Comparison of ENCODE assay signal across 1 cellular context in the genomic region with DNA sequence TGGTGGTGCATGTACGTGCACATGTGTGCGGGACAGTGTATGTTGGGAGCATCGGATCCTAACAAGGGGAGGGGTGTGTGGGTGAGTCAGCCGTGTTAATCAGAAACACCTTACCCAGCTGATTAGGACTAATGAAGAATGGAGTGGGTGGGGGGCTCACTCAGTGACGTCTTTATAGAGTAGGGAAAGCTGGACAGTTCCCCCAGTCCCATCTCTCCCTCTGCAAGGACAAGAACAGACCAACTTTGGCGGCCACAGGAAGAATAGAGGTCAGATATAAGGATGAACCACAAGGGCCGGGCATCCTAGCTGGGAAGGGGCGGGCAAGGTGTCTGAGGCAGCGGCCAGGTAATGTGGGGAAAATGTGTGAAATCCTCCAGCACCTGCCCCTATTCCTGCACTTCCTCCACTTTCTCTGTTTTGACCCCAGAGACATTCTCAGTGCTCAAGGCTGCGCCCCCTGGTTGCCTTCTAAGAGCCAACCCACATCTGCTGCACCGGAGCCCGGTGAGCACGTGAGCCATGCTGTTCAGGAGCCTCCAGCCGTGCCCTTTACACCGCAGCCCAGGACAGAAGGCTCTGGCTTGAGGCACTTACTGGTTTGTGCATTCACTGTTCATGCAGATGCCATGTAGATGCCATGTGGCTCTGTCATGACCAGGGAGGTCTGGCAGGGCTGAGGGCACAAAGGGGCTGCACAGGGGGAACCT.
TF ChIP-seq lines count a peak whose summit lies in the region.

No MANE protein-coding gene starts in this region.

TF ChIP-seq in HEK293, 187 proteins besides CTCF, POLR2A, EP300 and RAD21 (continued from another document):
- TF ChIP-seq, protein P1, sequence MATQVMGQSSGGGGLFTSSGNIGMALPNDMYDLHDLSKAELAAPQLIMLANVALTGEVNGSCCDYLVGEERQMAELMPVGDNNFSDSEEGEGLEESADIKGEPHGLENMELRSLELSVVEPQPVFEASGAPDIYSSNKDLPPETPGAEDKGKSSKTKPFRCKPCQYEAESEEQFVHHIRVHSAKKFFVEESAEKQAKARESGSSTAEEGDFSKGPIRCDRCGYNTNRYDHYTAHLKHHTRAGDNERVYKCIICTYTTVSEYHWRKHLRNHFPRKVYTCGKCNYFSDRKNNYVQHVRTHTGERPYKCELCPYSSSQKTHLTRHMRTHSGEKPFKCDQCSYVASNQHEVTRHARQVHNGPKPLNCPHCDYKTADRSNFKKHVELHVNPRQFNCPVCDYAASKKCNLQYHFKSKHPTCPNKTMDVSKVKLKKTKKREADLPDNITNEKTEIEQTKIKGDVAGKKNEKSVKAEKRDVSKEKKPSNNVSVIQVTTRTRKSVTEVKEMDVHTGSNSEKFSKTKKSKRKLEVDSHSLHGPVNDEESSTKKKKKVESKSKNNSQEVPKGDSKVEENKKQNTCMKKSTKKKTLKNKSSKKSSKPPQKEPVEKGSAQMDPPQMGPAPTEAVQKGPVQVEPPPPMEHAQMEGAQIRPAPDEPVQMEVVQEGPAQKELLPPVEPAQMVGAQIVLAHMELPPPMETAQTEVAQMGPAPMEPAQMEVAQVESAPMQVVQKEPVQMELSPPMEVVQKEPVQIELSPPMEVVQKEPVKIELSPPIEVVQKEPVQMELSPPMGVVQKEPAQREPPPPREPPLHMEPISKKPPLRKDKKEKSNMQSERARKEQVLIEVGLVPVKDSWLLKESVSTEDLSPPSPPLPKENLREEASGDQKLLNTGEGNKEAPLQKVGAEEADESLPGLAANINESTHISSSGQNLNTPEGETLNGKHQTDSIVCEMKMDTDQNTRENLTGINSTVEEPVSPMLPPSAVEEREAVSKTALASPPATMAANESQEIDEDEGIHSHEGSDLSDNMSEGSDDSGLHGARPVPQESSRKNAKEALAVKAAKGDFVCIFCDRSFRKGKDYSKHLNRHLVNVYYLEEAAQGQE (tag by site-specific recombination; IDR thresholded peaks at IDR 0.05) = peak; percentile 86
